ENCODE assay signal across 8 cellular contexts in the genomic region with DNA sequence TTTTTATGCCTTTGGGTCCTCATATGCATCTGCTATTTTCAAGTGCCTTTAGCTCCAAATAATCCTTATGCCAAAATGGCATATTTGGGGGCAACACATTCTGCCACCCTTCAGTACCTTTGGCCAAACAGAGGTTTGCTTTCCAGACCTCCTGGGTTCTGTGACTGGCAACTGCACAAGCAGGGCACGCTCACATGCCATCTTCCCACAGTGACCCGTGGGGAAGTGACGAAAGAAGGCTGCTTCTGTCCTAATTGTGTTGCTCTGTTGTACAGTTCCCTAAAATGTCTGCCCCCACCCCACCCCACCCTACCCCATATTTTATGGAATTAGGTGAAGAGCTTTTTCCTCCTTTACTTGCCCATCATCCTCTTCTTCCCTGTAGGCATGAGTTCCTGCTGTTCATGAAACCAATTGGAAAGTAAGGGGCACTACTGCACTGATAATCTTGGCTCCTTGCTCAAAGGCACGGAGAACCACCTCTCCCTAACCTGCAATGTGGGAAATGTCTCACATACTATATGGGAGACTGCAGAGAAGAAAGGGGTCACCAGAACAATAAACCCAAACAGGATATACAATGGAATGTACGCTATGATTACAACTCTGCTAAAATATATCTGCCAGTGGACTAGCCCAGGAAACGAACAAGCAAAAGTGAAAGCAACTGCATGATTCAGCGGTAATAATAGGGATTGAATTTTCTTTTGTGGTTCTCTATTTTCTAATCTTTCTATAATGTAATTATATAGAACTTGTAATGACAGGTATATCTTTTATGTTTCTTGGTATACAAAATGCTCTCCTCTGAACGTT. TPM values are rescaled to one million over a fixed set of nuclear protein-coding genes. Genes with fewer than 3 reads are reported as not detected.
DNase-seq lines count a peak whose midpoint lies in the region; ATAC-seq and TF ChIP-seq lines count a peak whose summit lies in the region.

No MANE protein-coding gene starts in this region.

- H3K4me3 ChIP-seq in heart right ventricle = peak overlapping the region in 9 of 10 donors; percentile 10 to 46 (median 42)

- H3K4me1 Mint-ChIP-seq in activated T-helper 17 cell treated with anti-CD3 and anti-CD28 coated beads, Interleukin-2, amount 50 U/mL, for 72 hours = peaks cover 30% of the 10 kb centered on the region

- H3K4me1 ChIP-seq in heart right ventricle = peaks cover 3 to 68% (median 39%) of the 10 kb centered on the region in 9 donors

- intact Hi-C loops in heart right ventricle (cut with DNase I) = loop anchor here in 3 of 10 donors (2.0 to 5.0 kb wide), 2 partner anchors 298 to 368 kb away; a partner anchor contains a TSS

- H3K36me3 Mint-ChIP-seq in activated T-helper 17 cell treated with anti-CD3 and anti-CD28 coated beads, Interleukin-2, amount 50 U/mL, for 72 hours (ENCODE audit: low read depth) = peaks cover 19% of the 10 kb centered on the region

- no peaks in the 10 kb centered on the region for H3K27me3 Mint-ChIP-seq in activated T-helper 17 cell treated with anti-CD3 and anti-CD28 coated beads, Interleukin-2, amount 50 U/mL, for 72 hours

- no peaks in the 10 kb centered on the region for H3K27me3 ChIP-seq in heart right ventricle

- 44 to 56% methylated on average over 8 of the region's 8 CpGs for WGBS in heart right ventricle, 2 donors

- H3K4me3 Mint-ChIP-seq in activated T-helper 17 cell treated with anti-CD3 and anti-CD28 coated beads, Interleukin-2, amount 50 U/mL, for 72 hours = peak overlapping the region; percentile 79

- peak; percentile 42 for DNase-seq in COLO829 (ENCODE audit: low spot score)
- peak; percentile 49 for DNase-seq in NAMALWA (ENCODE audit: low spot score)
- peak in 1 of 2 donors; percentile 35 for DNase-seq in heart right ventricle
- DNase-seq in stimulated activated CD4-positive, alpha-beta T cell treated with anti-CD3 and anti-CD28 coated beads, Interleukin-4, amount 100 ng/mL, for 4 hours = peak; percentile 30 to 45
- no peak for DNase-seq in middle frontal gyrus (ENCODE audit: extremely low spot score, low spot score)
- no peak for DNase-seq in NCI-H1417 treated with DMSO at 0.1 percent for 48 hours (lab: John Stamatoyannopoulos, UW)

- no peak for TF ChIP-seq CTCF in heart right ventricle (IDR thresholded peaks at IDR 0.05)

- peak overlapping the region; percentile 4 to 88 (median 71) for H3K27ac ChIP-seq in heart right ventricle

- peak; percentile 54 for ATAC-seq in activated T-helper 17 cell treated with anti-CD3 and anti-CD28 coated beads, Interleukin-2, amount 50 U/mL, for 72 hours (replicated peaks)
- ATAC-seq in heart right ventricle (peak in 7 of 8 donors; percentile 39 to 70 (median 57)), GM21367 (IDR thresholded peaks at IDR 0.05; ENCODE audit: unreplicated experiment) (no peak)

- no peaks in the 10 kb centered on the region for H3K36me3 ChIP-seq in heart right ventricle

- H3K9me3 ChIP-seq in heart right ventricle = no peaks in the 10 kb centered on the region

- H3K27ac Mint-ChIP-seq in activated T-helper 17 cell treated with anti-CD3 and anti-CD28 coated beads, Interleukin-2, amount 50 U/mL, for 72 hours = peak overlapping the region; percentile 96

- H3K9me3 Mint-ChIP-seq in activated T-helper 17 cell treated with anti-CD3 and anti-CD28 coated beads, Interleukin-2, amount 50 U/mL, for 72 hours = no peaks in the 10 kb centered on the region

RNA-seq across cellular contexts. Expression of a gene that starts 3.3 kb away (rescaled TPM):
- 10 to 100 TPM; 56.1 to 72.2 TPM for total RNA-seq in activated T-helper 17 cell treated with anti-CD3 and anti-CD28 coated beads, Interleukin-2, amount 50 U/mL, for 72 hours
- total RNA-seq in heart right ventricle = 1 to 10 TPM in 3 of 10 donors, under 1 TPM in 7; 0.20 to 4.5 (median 0.69) TPM
- polyA plus RNA-seq in heart right ventricle = under 1 TPM; 0.06 to 0.73 TPM

RNA-seq across cellular contexts. Expression of a gene that starts 19.8 kb away (rescaled TPM):
- total RNA-seq in activated T-helper 17 cell treated with anti-CD3 and anti-CD28 coated beads, Interleukin-2, amount 50 U/mL, for 72 hours = under 1 TPM in 1 of 2 donors, not detected in 1; 0.08 TPM
- total RNA-seq in heart right ventricle = under 1 TPM in 1 of 10 donors, not detected in 9; 0.09 TPM
- polyA plus RNA-seq in heart right ventricle = not detected

RNA-seq across cellular contexts. Expression of a gene that starts 37.6 kb away (rescaled TPM):
- 1 to 10 TPM; 1.9 to 2.6 TPM for total RNA-seq in activated T-helper 17 cell treated with anti-CD3 and anti-CD28 coated beads, Interleukin-2, amount 50 U/mL, for 72 hours
- total RNA-seq in heart right ventricle = 10 to 100 TPM in 2 of 10 donors, 1 to 10 TPM in 8; 6.6 to 11.2 (median 9.0) TPM
- 1 to 10 TPM; 2.6 to 3.6 TPM for polyA plus RNA-seq in heart right ventricle

RNA-seq across cellular contexts. Expression of a gene that starts 46.3 kb away (rescaled TPM):
- 100 to 1,000 TPM; 189 to 213 TPM for total RNA-seq in activated T-helper 17 cell treated with anti-CD3 and anti-CD28 coated beads, Interleukin-2, amount 50 U/mL, for 72 hours
- total RNA-seq in heart right ventricle = 100 to 1,000 TPM; 107 to 173 (median 130) TPM
- polyA plus RNA-seq in heart right ventricle = 10 to 100 TPM; 20.0 to 38.8 TPM

Comparison
In these comparisons a context has a peak if more than half of its experiments do, and no peak if none do; other contexts are left out.
1. DNase-seq: peak in COLO829 (single experiment), NAMALWA (single experiment) and stimulated activated CD4-positive, alpha-beta T cell treated with anti-CD3 and anti-CD28 coated beads, Interleukin-4, amount 100 ng/mL, for 4 hours (2 of 2); none in middle frontal gyrus (single experiment) and NCI-H1417 treated with DMSO at 0.1 percent for 48 hours (single experiment).
2. RNA of a gene that starts 3.3 kb away (total RNA-seq): 56.1 to 72.2 TPM in activated T-helper 17 cell treated with anti-CD3 and anti-CD28 coated beads, Interleukin-2, amount 50 U/mL, for 72 hours; 0.20 to 4.5 TPM in heart right ventricle; every median in the first group is over 10 times any median in the second.